Comparison of ENCODE assay signal across 24 cellular contexts in genomic region chr1:115239148-115239820, GRCh38.
DNase-seq lines count a peak whose midpoint lies in the region; ATAC-seq, FAIRE-seq and TF ChIP-seq lines count a peak whose summit lies in the region.
"Had no signal": no experiment of that assay in that cellular context is flagged by ENCODE, and none has a peak within 500 bp of the region (broad histone marks: within the 10 kb centered on the region; RNA-seq: fewer than 3 reads in every experiment).

No MANE protein-coding gene starts in this region.

- ATAC-seq in IMR-90 (ENCODE audit: low read depth) (peak; percentile 92), upper lobe of right lung (no peak), WTC11 (no peak)
- ATAC-seq: natural killer cell, T-helper 17 cell had no signal

- H3K4me1 ChIP-seq in IMR-90 (ENCODE audit: control insufficient read depth, insufficient read depth, low read length) (peaks cover 6% of the 10 kb centered on the region), mesenchymal stem cell (ENCODE audit: control insufficient read depth, insufficient read depth, low read depth, low read length) (peaks cover 4% of the 10 kb centered on the region), upper lobe of right lung (no peaks in the 10 kb centered on the region), kidney (ENCODE audit: control insufficient read depth in 1 of 2, insufficient read depth in 1 of 2, low read depth in 1 of 2, low read length in 2 of 2) (no peaks in the 10 kb centered on the region)
- H3K4me1 ChIP-seq: BLaER1, esophagus muscularis mucosa had no signal

- H3K27ac ChIP-seq in IMR-90 (ENCODE audit: insufficient read depth, low read length) (peak overlapping the region; percentile 42; the same call in 1 of the 2 replicates), mesenchymal stem cell (ENCODE audit: low read length, poor library complexity, severe bottlenecking) (no peak overlapping the region), upper lobe of right lung (no peak overlapping the region), kidney (ENCODE audit: low read depth in 2 of 2, low read length in 2 of 2) (no peak overlapping the region)
- H3K27ac ChIP-seq: BLaER1, esophagus muscularis mucosa, hepatocyte had no signal

- H3K4me2 ChIP-seq in IMR-90 (ENCODE audit: low read depth, low read length) (no peak overlapping the region; the same call in 1 of the 2 replicates), mesenchymal stem cell (ENCODE audit: low read length, poor library complexity, severe bottlenecking) (no peak overlapping the region)
- H3K4me2 ChIP-seq: BLaER1, hepatocyte had no signal

- H3K23ac ChIP-seq in IMR-90 (ENCODE audit: low read depth, low read length) (peak overlapping the region; percentile 53), mesenchymal stem cell (ENCODE audit: low read length in 2 of 2) (no peak overlapping the region)

- H3K4me3 Mint-ChIP-seq in chondrocyte (ENCODE audit: unreplicated experiment) (no peak overlapping the region), WTC11 (no peak overlapping the region)
- H3K4me3 Mint-ChIP-seq: activated naive CD8-positive, alpha-beta T cell treated with anti-CD3 and anti-CD28 coated beads, Interleukin-2, amount 10 ng/mL, durations not matched to agents 7 days and 5 days; activated T-helper 1 cell treated with anti-CD3 and anti-CD28 coated beads, Interleukin-12 subunit alpha, Interleukin-12 subunit beta, Interleukin-2, Interleukin-4 antibody, amounts not matched to agents 30 ng/mL and 10 ng/mL and 1 ng/mL, durations not matched to agents 14 hours and 24 hours and 36 hours; H9; IgD-negative memory B cell; natural killer cell; T-helper 17 cell had no signal

- TF ChIP-seq CTCF in IMR-90 (conservative IDR thresholded peaks at IDR 0.05; ENCODE audit: low read depth, low read length): no peak
- no peak for TF ChIP-seq CTCF in chondrocyte (IDR thresholded peaks at IDR 0.05)
- no peak for TF ChIP-seq CTCF in upper lobe of right lung (IDR thresholded peaks at IDR 0.05)
- TF ChIP-seq CTCF in WTC11 (IDR thresholded peaks at IDR 0.05): no peak
- no peak for TF ChIP-seq CTCF in kidney (IDR thresholded peaks at IDR 0.05; ENCODE audit: borderline replicate concordance, extremely low read depth, insufficient read depth)
- TF ChIP-seq CTCF in GM10248 (IDR thresholded peaks at IDR 0.05; ENCODE audit: control extremely low read depth, extremely low read depth, low read depth, missing control alignments): no peak

- H3K79me1 ChIP-seq in IMR-90 (ENCODE audit: low read depth in 1 of 2, low read length in 2 of 2) (no peaks in the 10 kb centered on the region), mesenchymal stem cell (replicated peaks; ENCODE audit: low read length, poor library complexity, severe bottlenecking) (no peaks in the 10 kb centered on the region)

- H2BK15ac ChIP-seq in IMR-90 (ENCODE audit: low read depth, low read length) (peak overlapping the region; percentile 49; the same call in 2 of the 3 replicates), mesenchymal stem cell (ENCODE audit: low read depth, poor library complexity, severe bottlenecking) (no peak overlapping the region)

- H3K36me3 Mint-ChIP-seq in chondrocyte (ENCODE audit: low read depth) (peaks cover 4% of the 10 kb centered on the region), WTC11 (no peaks in the 10 kb centered on the region)
- H3K36me3 Mint-ChIP-seq: activated naive CD8-positive, alpha-beta T cell treated with anti-CD3 and anti-CD28 coated beads, Interleukin-2, amount 10 ng/mL, durations not matched to agents 7 days and 5 days; IgD-negative memory B cell; natural killer cell had no signal

- DNase-seq in AG20443 (ENCODE audit: low spot score): peak; percentile 67
- DNase-seq in IMR-90: peak; percentile 76
- DNase-seq in chondrocyte (ENCODE audit: low spot score): no peak
- no peak for DNase-seq in mesenchymal stem cell
- no peak for DNase-seq in upper lobe of right lung
- DNase-seq in WTC11 (ENCODE audit: low spot score): no peak
- no peak for DNase-seq in kidney
- no peak for DNase-seq in GM10248 (ENCODE audit: extremely low spot score)
- DNase-seq: activated CD4-positive, CD25-positive, alpha-beta regulatory T cell; activated CD8-positive, alpha-beta memory T cell treated with anti-CD3 and anti-CD28 coated beads for 24 hours; activated naive CD8-positive, alpha-beta T cell treated with anti-CD3 and anti-CD28 coated beads, Interleukin-2, amount 10 ng/mL, durations not matched to agents 7 days and 5 days; caudate nucleus; H9; mesendoderm; MV-4-11; natural killer cell; NCI-H526; posterior cingulate gyrus; T-helper 17 cell had no signal

- no peak for TF ChIP-seq RAD21 in IMR-90 (IDR thresholded peaks at IDR 0.05; ENCODE audit: low read length)

- H3K4ac ChIP-seq in IMR-90 (ENCODE audit: low read depth, low read length) (peak overlapping the region; percentile 42), mesenchymal stem cell (ENCODE audit: low read depth in 1 of 2, low read length in 2 of 2) (no peak overlapping the region)

- no peaks in the 10 kb centered on the region for H3K36me3 ChIP-seq in IMR-90 (ENCODE audit: control insufficient read depth, insufficient read depth, low read length)
- no peaks in the 10 kb centered on the region for H3K36me3 ChIP-seq in mesenchymal stem cell (ENCODE audit: control insufficient read depth in 1 of 2, insufficient read depth in 2 of 2, low read depth in 1 of 2, low read length in 2 of 2)
- H3K36me3 ChIP-seq in upper lobe of right lung: no peaks in the 10 kb centered on the region
- H3K36me3 ChIP-seq in kidney (ENCODE audit: control insufficient read depth in 1 of 2, insufficient read depth in 2 of 2, low read length in 2 of 2): no peaks in the 10 kb centered on the region
- H3K36me3 ChIP-seq: BLaER1, esophagus muscularis mucosa had no signal

- no CpG with 5 or more reads among the region's 1 CpG for WGBS in IMR-90 (ENCODE audit: extremely low coverage in 2 of 2, insufficient read length in 1 of 2), 2 experiments
- 95% methylated on average over 1 of the region's 1 CpG for WGBS in mesenchymal stem cell

- no peak for TF ChIP-seq POLR2A in IMR-90 (IDR thresholded peaks at IDR 0.05; ENCODE audit: low read depth, low read length)

- H2BK12ac ChIP-seq in mesenchymal stem cell (ENCODE audit: low read length in 2 of 2): no peak overlapping the region

- peaks cover 2% of the 10 kb centered on the region; the same call in 1 of the 2 replicates for H3K9me1 ChIP-seq in IMR-90 (ENCODE audit: insufficient read depth, low read length)

- H4K91ac ChIP-seq in IMR-90 (ENCODE audit: insufficient read depth, low read depth, low read length): peak overlapping the region; percentile 40
- H4K91ac ChIP-seq in mesenchymal stem cell (ENCODE audit: low read length): no peak overlapping the region

- H2AK5ac ChIP-seq in IMR-90 (ENCODE audit: low read depth, low read length) (peak overlapping the region; percentile 23; the same call in 1 of the 2 replicates), mesenchymal stem cell (ENCODE audit: low read length, severe bottlenecking) (no peak overlapping the region)

- H3K9me3 ChIP-seq in IMR-90 (ENCODE audit: control insufficient read depth, insufficient read depth, low read length): 0 out of 2 replicates have a peak, but pooled peaks cover 2% of the 10 kb centered on the region
- peaks cover 10% of the 10 kb centered on the region for H3K9me3 ChIP-seq in mesenchymal stem cell (ENCODE audit: control insufficient read depth, low read length)
- H3K9me3 ChIP-seq in upper lobe of right lung: no peaks in the 10 kb centered on the region
- H3K9me3 ChIP-seq in kidney (ENCODE audit: control insufficient read depth in 1 of 2, low read length in 2 of 2): no peaks in the 10 kb centered on the region
- H3K9me3 ChIP-seq: BLaER1 had no signal

- dilution Hi-C loops in IMR-90 (cut with HindIII; ENCODE audit: low sequenced_read_pairs, unreplicated experiment): no loop called here

- H3K4me3 ChIP-seq in IMR-90 (ENCODE audit: insufficient read depth, low read depth, low read length): no peak overlapping the region
- H3K4me3 ChIP-seq in mesenchymal stem cell (ENCODE audit: insufficient read depth in 1 of 2, low read depth in 1 of 2, low read length in 2 of 2): no peak overlapping the region
- no peak overlapping the region for H3K4me3 ChIP-seq in upper lobe of right lung
- H3K4me3 ChIP-seq in kidney (ENCODE audit: low read length in 2 of 2): no peak overlapping the region
- H3K4me3 ChIP-seq: BLaER1, esophagus muscularis mucosa, hepatocyte had no signal

- H2BK5ac ChIP-seq in IMR-90 (ENCODE audit: low read depth, low read length, poor library complexity, severe bottlenecking) (peak overlapping the region; percentile 61), mesenchymal stem cell (ENCODE audit: low read depth, low read length, poor library complexity, severe bottlenecking) (no peak overlapping the region)

- POLR2A ChIA-PET in IMR-90 (lab: Charles Lee; ENCODE audit: unreplicated experiment): no interaction called here
- POLR2A ChIA-PET in WTC11 (lab: Charles Lee): no interaction called here
- POLR2A ChIA-PET in GM10248 (lab: Yijun Ruan, JAX): no interaction called here

- no TSS peak for BruUV-seq in IMR-90 (replicated peaks; lab: Mats Ljungman, UMichigan)

- H3K18ac ChIP-seq in IMR-90 (ENCODE audit: low read depth, low read length) (peak overlapping the region; percentile 81), mesenchymal stem cell (ENCODE audit: low read depth in 1 of 2, low read length in 2 of 2) (no peak overlapping the region)

- H3K9ac ChIP-seq in IMR-90 (ENCODE audit: low read depth, low read length) (no peak overlapping the region), mesenchymal stem cell (ENCODE audit: low read length) (peak overlapping the region; percentile 50), kidney (ENCODE audit: low read length in 2 of 2) (no peak overlapping the region)
- H3K9ac ChIP-seq: BLaER1 had no signal

- intact Hi-C loops in IMR-90 (cut with micrococcal nuclease) (loop anchor here (5.0 kb wide), 2 partner anchors 47 to 97 kb away; no protein-coding TSS in a partner anchor), upper lobe of right lung (cut with DNase I) (no loop called here), kidney (cut with DNase I) (no loop called here)

- H3K14ac ChIP-seq in IMR-90 (replicated peaks; ENCODE audit: low read depth, low read length): peak overlapping the region; percentile 13
- H3K14ac ChIP-seq in mesenchymal stem cell (ENCODE audit: low read length in 2 of 2): no peak overlapping the region

- H4K20me1 ChIP-seq in IMR-90 (ENCODE audit: insufficient read depth, low read length): no peaks in the 10 kb centered on the region
- H4K20me1 ChIP-seq: BLaER1 had no signal

- H3K27me3 Mint-ChIP-seq in chondrocyte (ENCODE audit: low read depth): no peaks in the 10 kb centered on the region
- no peaks in the 10 kb centered on the region; the same call in 1 of the 2 replicates for H3K27me3 Mint-ChIP-seq in WTC11 (ENCODE audit: low read depth)

- no peak overlapping the region for H3K56ac ChIP-seq in IMR-90 (ENCODE audit: extremely low read depth, insufficient read depth, low read length)

- H3K4me1 Mint-ChIP-seq in chondrocyte (ENCODE audit: low read depth): peaks cover 21% of the 10 kb centered on the region
- H3K4me1 Mint-ChIP-seq in WTC11: peaks cover 11% of the 10 kb centered on the region
- H3K4me1 Mint-ChIP-seq: activated naive CD8-positive, alpha-beta T cell treated with anti-CD3 and anti-CD28 coated beads, Interleukin-2, amount 10 ng/mL, durations not matched to agents 7 days and 5 days; IgD-negative memory B cell; natural killer cell; T-helper 17 cell had no signal

- in situ Hi-C loops in IMR-90 (cut with MboI; ENCODE audit: low sequenced_read_pairs): no loop called here

- peak overlapping the region; percentile 64 for H2AFZ ChIP-seq in IMR-90 (replicated peaks; ENCODE audit: low read length, poor library complexity)
- H2AFZ ChIP-seq in mesenchymal stem cell (ENCODE audit: low read depth, low read length): no peak overlapping the region
- H2AFZ ChIP-seq: hepatocyte had no signal

- peak overlapping the region; percentile 72 for H4K5ac ChIP-seq in IMR-90 (ENCODE audit: low read depth, low read length)

- CTCF ChIA-PET in IMR-90 (lab: Yijun Ruan, JAX): interaction anchor here (0.5 to 0.7 kb wide), 2 partner anchors 162 to 191 kb away, joined by 3 to 4 read pairs; no protein-coding TSS in a partner anchor
- CTCF ChIA-PET in WTC11 (lab: Charles Lee): interaction anchor here (0.6 kb wide), 1 partner anchor 19 kb away, joined by 4 read pairs; no protein-coding TSS in a partner anchor
- CTCF ChIA-PET in GM10248 (lab: Yijun Ruan, JAX): no interaction called here

- peaks cover 14% of the 10 kb centered on the region for H3K9me3 Mint-ChIP-seq in chondrocyte (ENCODE audit: low read depth)
- H3K9me3 Mint-ChIP-seq in WTC11: peaks cover 16% of the 10 kb centered on the region
- H3K9me3 Mint-ChIP-seq: activated T-helper 1 cell treated with anti-CD3 and anti-CD28 coated beads, Interleukin-12 subunit alpha, Interleukin-12 subunit beta, Interleukin-2, Interleukin-4 antibody, amounts not matched to agents 30 ng/mL and 10 ng/mL and 1 ng/mL, durations not matched to agents 14 hours and 24 hours and 36 hours; natural killer cell had no signal

- peak overlapping the region; percentile 72 for H2BK20ac ChIP-seq in IMR-90 (ENCODE audit: low read depth, low read length)

- H2BK120ac ChIP-seq in IMR-90 (ENCODE audit: low read depth, low read length) (peak overlapping the region; percentile 68), mesenchymal stem cell (ENCODE audit: low read depth, low read length) (no peak overlapping the region)

- peak overlapping the region; percentile 29 to 69; a peak in 3 of 4 replicates for H4K8ac ChIP-seq in IMR-90 (ENCODE audit: low read depth in 2 of 2, low read length in 2 of 2)
- no peak overlapping the region for H4K8ac ChIP-seq in mesenchymal stem cell (ENCODE audit: low read length)

- H3K27me3 ChIP-seq in IMR-90 (ENCODE audit: control insufficient read depth, insufficient read depth, low read length) (no peaks in the 10 kb centered on the region), mesenchymal stem cell (ENCODE audit: control insufficient read depth in 1 of 2, insufficient read depth in 1 of 2, low read length in 2 of 2) (no peaks in the 10 kb centered on the region), upper lobe of right lung (no peaks in the 10 kb centered on the region)
- H3K27me3 ChIP-seq: BLaER1, esophagus muscularis mucosa, hepatocyte had no signal

- FAIRE-seq in kidney (lab: Jason Lieb, UNC): no peak

- H2AK9ac ChIP-seq in IMR-90 (replicated peaks; ENCODE audit: low read depth, low read length, poor library complexity): no peak overlapping the region

- H3K27ac Mint-ChIP-seq in chondrocyte (ENCODE audit: unreplicated experiment) (peak overlapping the region; percentile 77), WTC11 (no peak overlapping the region)
- H3K27ac Mint-ChIP-seq: activated naive CD8-positive, alpha-beta T cell treated with anti-CD3 and anti-CD28 coated beads, Interleukin-2, amount 10 ng/mL, durations not matched to agents 7 days and 5 days; activated T-helper 1 cell treated with anti-CD3 and anti-CD28 coated beads, Interleukin-12 subunit alpha, Interleukin-12 subunit beta, Interleukin-2, Interleukin-4 antibody, amounts not matched to agents 30 ng/mL and 10 ng/mL and 1 ng/mL, durations not matched to agents 14 hours and 24 hours and 36 hours; H9; IgD-negative memory B cell; natural killer cell; T-helper 17 cell had no signal

Comparison
In these comparisons a context has a peak if more than half of its experiments do, and no peak if none do; other contexts are left out.
1. DNase-seq: peak in AG20443 (single experiment) and IMR-90 (single experiment); none in chondrocyte (single experiment), mesenchymal stem cell (single experiment), upper lobe of right lung (single experiment), WTC11 (single experiment), kidney (single experiment) and GM10248 (single experiment).